In genomic region chr1:181583598-181583997, GRCh38 we compare ENCODE assay signal across 11 cellular contexts.
A peak's percentile ranks its signal among the peaks of the same experiment; 100 is the strongest.
DNase-seq lines count a peak whose midpoint lies in the region; ATAC-seq, FAIRE-seq and TF ChIP-seq lines count a peak whose summit lies in the region.
"Had no signal": no experiment of that assay in that cellular context is flagged by ENCODE, and none has a peak within 500 bp of the region (broad histone marks: within the 10 kb centered on the region; RNA-seq: fewer than 3 reads in every experiment).

No MANE protein-coding gene starts in this region.

- H2AFZ ChIP-seq in keratinocyte (ENCODE audit: control insufficient read depth, low read length) = no peak overlapping the region

- no peak for TF ChIP-seq RAD21 in Ishikawa (IDR thresholded peaks at IDR 0.05; ENCODE audit: low read depth)

- H3K9me1 ChIP-seq in keratinocyte (ENCODE audit: control insufficient read depth, extremely low read depth, insufficient read depth, low read length) = no peaks in the 10 kb centered on the region

- no peak overlapping the region for H3K4me2 ChIP-seq in keratinocyte (ENCODE audit: control insufficient read depth, extremely low read depth, insufficient read depth, low read depth, low read length)

- H3K4me1 Mint-ChIP-seq in MCF 10A (ENCODE audit: insufficient read depth, unreplicated experiment) = no peaks in the 10 kb centered on the region

- H3K9ac ChIP-seq in keratinocyte (ENCODE audit: control insufficient read depth, extremely low read depth, insufficient read depth, low read length) = no peak overlapping the region

- no peak overlapping the region for H3K4me3 Mint-ChIP-seq in MCF 10A (ENCODE audit: unreplicated experiment)
- H3K4me3 Mint-ChIP-seq: activated CD4-positive, alpha-beta memory T cell treated with anti-CD3 and anti-CD28 coated beads for 36 hours had no signal

- no peaks in the 10 kb centered on the region for H3K36me3 ChIP-seq in keratinocyte (ENCODE audit: control insufficient read depth in 2 of 2, extremely low read depth in 1 of 2, insufficient read depth in 2 of 2, low read length in 2 of 2)
- H3K36me3 ChIP-seq in small intestine (ENCODE audit: control insufficient read depth in 2 of 2, insufficient read depth in 2 of 2, low read length in 2 of 2) = no peaks in the 10 kb centered on the region

- CTCF ChIA-PET in MCF 10A (lab: Yijun Ruan, JAX) = interaction anchor here (0.8 to 1.4 kb wide), 4 partner anchors 11 to 90 kb away, joined by 3 to 6 read pairs (median 4); no protein-coding TSS in a partner anchor

- BruUV-seq in MCF 10A (replicated peaks; lab: Mats Ljungman, UMichigan) = no TSS peak

- H3K4me1 ChIP-seq in keratinocyte (ENCODE audit: control insufficient read depth, extremely low read depth, insufficient read depth, low read length) = no peaks in the 10 kb centered on the region
- no peaks in the 10 kb centered on the region for H3K4me1 ChIP-seq in small intestine (ENCODE audit: control insufficient read depth in 2 of 2, insufficient read depth in 1 of 2, low read depth in 1 of 2, low read length in 1 of 2)

- no peaks in the 10 kb centered on the region for H4K20me1 ChIP-seq in keratinocyte (ENCODE audit: control insufficient read depth, extremely low read depth, insufficient read depth, low read length)

- H3K9me3 ChIP-seq in keratinocyte (ENCODE audit: control insufficient read depth, low read depth, low read length) = no peaks in the 10 kb centered on the region
- no peaks in the 10 kb centered on the region for H3K9me3 ChIP-seq in small intestine (ENCODE audit: control insufficient read depth, low read depth)

- FAIRE-seq in keratinocyte (lab: Jason Lieb, UNC) (no peak), small intestine (lab: Jason Lieb, UNC) (no peak)

- no peaks in the 10 kb centered on the region for H3K27me3 Mint-ChIP-seq in MCF 10A (ENCODE audit: insufficient read depth, unreplicated experiment)

- POLR2A ChIA-PET in MCF 10A (lab: Yijun Ruan, JAX) = no interaction called here

- no peak overlapping the region for H3K4me3 ChIP-seq in keratinocyte (ENCODE audit: control insufficient read depth in 2 of 3, extremely low read depth in 1 of 3, insufficient read depth in 2 of 3, low read depth in 1 of 3, low read length in 3 of 3)
- no peak overlapping the region for H3K4me3 ChIP-seq in small intestine (ENCODE audit: low read depth in 1 of 2, low read length in 2 of 2)

- no peaks in the 10 kb centered on the region for H3K36me3 Mint-ChIP-seq in MCF 10A (ENCODE audit: insufficient read depth, unreplicated experiment)
- H3K36me3 Mint-ChIP-seq: activated CD4-positive, alpha-beta memory T cell treated with anti-CD3 and anti-CD28 coated beads for 36 hours had no signal

- dilution Hi-C loops in keratinocyte (cut with MboI; ENCODE audit: extremely low pct_ligation_motif_present, low sequenced_read_pairs) = no loop called here

- H3K9me3 Mint-ChIP-seq in MCF 10A (ENCODE audit: unreplicated experiment) = no peaks in the 10 kb centered on the region
- H3K9me3 Mint-ChIP-seq: activated CD4-positive, alpha-beta memory T cell treated with anti-CD3 and anti-CD28 coated beads for 36 hours had no signal

- ATAC-seq in HG02885 (IDR thresholded peaks at IDR 0.05; ENCODE audit: poor library complexity, unreplicated experiment) = no peak
- ATAC-seq in GM19023 (IDR thresholded peaks at IDR 0.05; ENCODE audit: unreplicated experiment) = no peak

- 9 to 36% (median 15%) methylated on average over 3 of the region's 3 CpGs for WGBS in small intestine, 3 donors

- TF ChIP-seq EP300 in Ishikawa (IDR thresholded peaks at IDR 0.05; ENCODE audit: borderline replicate concordance) = no peak

- TF ChIP-seq CTCF in MCF 10A (IDR thresholded peaks at IDR 0.05; ENCODE audit: unreplicated experiment) = peak; percentile 25
- peak; percentile 43 to 72 (median 55) for TF ChIP-seq CTCF in keratinocyte (optimal IDR thresholded peaks at IDR 0.05 in 1 of 3, IDR thresholded peaks at IDR 0.05 in 1 of 3, conservative IDR thresholded peaks at IDR 0.05 in 1 of 3; ENCODE audit: extremely low read depth in 1 of 3, insufficient read depth in 2 of 3, low read length in 3 of 3)

- H3K27ac ChIP-seq in keratinocyte (ENCODE audit: control insufficient read depth, insufficient read depth, low read length) = no peak overlapping the region
- no peak overlapping the region for H3K27ac ChIP-seq in small intestine (ENCODE audit: low read depth in 1 of 2, low read length in 1 of 2)

- H3K27ac Mint-ChIP-seq in MCF 10A (ENCODE audit: low read depth, unreplicated experiment) = no peak overlapping the region
- H3K27ac Mint-ChIP-seq: activated CD4-positive, alpha-beta memory T cell treated with anti-CD3 and anti-CD28 coated beads for 36 hours had no signal

- intact Hi-C loops in MCF 10A (cut with micrococcal nuclease) = no loop called here

- H3K27me3 ChIP-seq in keratinocyte (ENCODE audit: control insufficient read depth, extremely low read depth, insufficient read depth, low read length) (no peaks in the 10 kb centered on the region), small intestine (ENCODE audit: control insufficient read depth in 2 of 2, insufficient read depth in 2 of 2, low read length in 2 of 2) (no peaks in the 10 kb centered on the region)

- H3K79me2 ChIP-seq in keratinocyte (ENCODE audit: control insufficient read depth, insufficient read depth, low read length) = no peaks in the 10 kb centered on the region

- DNase-seq in MCF 10A (ENCODE audit: unreplicated experiment) = peak; percentile 46
- DNase-seq in keratinocyte (ENCODE audit: low read depth, low spot score) = no peak
- peak; percentile 48 for DNase-seq in small intestine
- DNase-seq in NCI-H2227 (lab: John Stamatoyannopoulos, UW; ENCODE audit: unreplicated experiment) = no peak
- DNase-seq: activated CD4-positive, alpha-beta memory T cell treated with anti-CD3 and anti-CD28 coated beads for 36 hours; activated gamma-delta T cell; hippocampal formation; NCI-H2081 treated with DMSO at 0.1 percent for 48 hours had no signal

TF ChIP-seq in Ishikawa, 13 proteins besides CTCF, POLR2A, EP300 and RAD21:
- TF ChIP-seq TCF12 (IDR thresholded peaks at IDR 0.05; ENCODE audit: low read depth) (no peak), TAF1 (IDR thresholded peaks at IDR 0.05; ENCODE audit: low read depth) (no peak), REST (IDR thresholded peaks at IDR 0.05; ENCODE audit: low read depth) (no peak), TEAD4 (IDR thresholded peaks at IDR 0.05) (peak; percentile 80), NFIC (IDR thresholded peaks at IDR 0.05) (no peak), EGR1 (IDR thresholded peaks at IDR 0.05) (no peak)

Comparison
In these comparisons a context has a peak if more than half of its experiments do, and no peak if none do; other contexts are left out.
1. DNase-seq: peak in MCF 10A (single experiment) and small intestine (single experiment); none in keratinocyte (single experiment) and NCI-H2227 (single experiment).